In genomic region chr2:70935468-70936164, GRCh38 we compare ENCODE assay signal across 12 cellular contexts. TPM values are rescaled to one million over a fixed set of nuclear protein-coding genes. Genes with fewer than 3 reads are reported as not detected.
DNase-seq lines count a peak whose midpoint lies in the region; ATAC-seq, FAIRE-seq and TF ChIP-seq lines count a peak whose summit lies in the region.
"Had no signal": no experiment of that assay in that cellular context is flagged by ENCODE, and none has a peak within 500 bp of the region (broad histone marks: within the 10 kb centered on the region; RNA-seq: fewer than 3 reads in every experiment).

TSS of gene ATP6V1B1 (plus strand) at chr2:70935900. CDS start at chr2:70935955, 55 bp downstream.

- intact Hi-C loops in pancreas (cut with DNase I), result loop anchor here in 1 of 3 donors (10.0 kb wide), 1 partner anchor 151 kb away; no protein-coding TSS in a partner anchor

- WGBS in pancreas, 2 donors, result 52 to 64% methylated on average over 14 of the region's 14 CpGs

- H3K4me3 ChIP-seq in pancreas, result no peak within 1 kb of the TSS
- H3K4me3 ChIP-seq in SJCRH30, result no peak within 1 kb of the TSS

- no peaks in the 10 kb centered on the region for H3K4me1 ChIP-seq in pancreas
- H3K4me1 ChIP-seq in SJCRH30, result peaks cover 50% of the 10 kb centered on the region
- H3K4me1 ChIP-seq: foreskin keratinocyte had no signal

- no peak within 1 kb of the TSS for H3K27ac ChIP-seq in pancreas
- no peak within 1 kb of the TSS for H3K27ac ChIP-seq in SJCRH30
- H3K27ac ChIP-seq: foreskin keratinocyte had no signal

- H3K27me3 ChIP-seq in pancreas (no peaks in the 10 kb centered on the region), SJCRH30 (no peaks in the 10 kb centered on the region)

- DNase-seq in DMS79 treated with DMSO at 0.1 percent for 48 hours (lab: John Stamatoyannopoulos, UW) (peak; percentile 85), NCI-H187 (lab: John Stamatoyannopoulos, UW) (peak; percentile 5 to 32), ecto neural progenitor cell (ENCODE audit: low spot score) (peak; percentile 70), pancreas (peak in 3 of 6 donors; percentile 11 to 43 (median 24)), SJCRH30 (no peak), activated T-cell treated with anti-CD3 and anti-CD28 coated beads for 4 hours (no peak), NCI-H446 (lab: John Stamatoyannopoulos, UW) (no peak)
- DNase-seq: foreskin keratinocyte; nucleus accumbens; stimulated activated naive CD4-positive, alpha-beta T cell treated with Interleukin-2 at 50 U/mL for 16 hours had no signal

- H3K9me3 ChIP-seq in pancreas (no peaks in the 10 kb centered on the region), SJCRH30 (replicated peaks) (no peaks in the 10 kb centered on the region)

- no peak for FAIRE-seq in pancreas (lab: Jason Lieb, UNC)

- no peaks in the 10 kb centered on the region for H3K36me3 ChIP-seq in pancreas
- 0 out of 2 replicates have a peak, but pooled peaks cover 2% of the 10 kb centered on the region for H3K36me3 ChIP-seq in SJCRH30

- no peak for TF ChIP-seq CTCF in pancreas (IDR thresholded peaks at IDR 0.05)

- ATAC-seq in pancreas, result peak in 3 of 4 donors; percentile 64 to 82 (median 74)
- ATAC-seq: CD8-positive, alpha-beta T cell; foreskin keratinocyte had no signal

RNA-seq across cellular contexts. Expression of gene ATP6V1B1, which starts in this region (rescaled TPM):
- 1 to 10 TPM; 1.4 to 3.1 (median 2.4) TPM for total RNA-seq in pancreas
- polyA plus RNA-seq in pancreas, result 10 to 100 TPM; 10.9 to 17.0 TPM
- total RNA-seq in SJCRH30 (2014; rRNA removed; shearing (Covaris generic)), result 1.6 and 2.0 TPM in 2 replicates
- total RNA-seq: CD8-positive, alpha-beta T cell; dermis microvascular lymphatic vessel endothelial cell; foreskin keratinocyte had no signal

Comparison
In these comparisons a context has a peak if more than half of its experiments do, and no peak if none do; other contexts are left out.
1. DNase-seq: peak in DMS79 treated with DMSO at 0.1 percent for 48 hours (single experiment), NCI-H187 (2 of 2) and ecto neural progenitor cell (single experiment); none in SJCRH30 (0 of 2), activated T-cell treated with anti-CD3 and anti-CD28 coated beads for 4 hours (single experiment) and NCI-H446 (0 of 2).